In the genomic region with DNA sequence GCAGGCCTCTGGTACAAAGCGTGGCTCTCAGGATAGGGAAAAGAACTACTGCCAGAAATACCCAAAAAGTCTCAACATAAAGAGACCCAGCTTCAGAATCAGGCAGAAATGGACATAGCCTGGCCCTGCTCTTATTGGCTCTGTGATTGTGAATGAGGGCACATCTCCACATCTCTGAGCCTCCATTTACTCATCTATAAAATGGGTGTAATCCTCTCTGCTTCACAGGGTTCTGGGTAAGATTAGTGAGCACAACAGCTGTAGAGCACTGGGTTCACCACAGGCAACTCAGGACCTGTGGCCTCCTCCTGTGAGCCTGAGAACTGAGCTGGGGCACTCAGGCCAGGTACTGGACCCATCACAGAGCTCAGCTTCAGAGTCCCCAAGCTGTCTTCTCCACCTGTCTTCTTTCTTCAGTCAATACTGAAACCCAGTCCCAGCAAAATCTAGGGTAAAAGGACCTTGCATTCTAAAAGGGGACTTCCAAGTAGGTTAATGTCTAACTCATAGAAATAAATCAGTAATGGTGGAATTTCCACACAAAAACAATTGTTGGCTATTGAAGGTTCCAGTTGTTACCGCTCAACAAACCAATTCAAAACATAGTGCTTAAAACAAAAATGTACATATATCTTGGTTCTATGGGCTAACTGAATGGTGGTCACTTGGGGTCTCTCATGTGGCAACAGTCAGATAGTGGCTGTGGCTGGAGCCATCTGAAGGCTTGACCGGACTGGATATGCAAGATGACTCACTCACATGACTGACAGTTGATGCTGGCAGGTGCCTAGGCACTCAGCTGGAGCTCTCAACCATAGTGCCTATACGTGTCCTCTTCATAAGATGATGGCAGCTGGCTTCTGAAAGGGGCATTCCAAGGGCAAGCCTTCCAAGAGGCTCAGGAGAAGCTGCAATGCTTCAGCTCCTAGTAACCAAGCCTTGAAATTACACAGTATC, we compare ENCODE assay signal across 1 cellular context.
TF ChIP-seq lines count a peak whose summit lies in the region.

No MANE protein-coding gene starts in this region.

TF ChIP-seq in HepG2, 621 proteins besides CTCF, POLR2A, EP300 and RAD21:
- TF ChIP-seq, protein P1, sequence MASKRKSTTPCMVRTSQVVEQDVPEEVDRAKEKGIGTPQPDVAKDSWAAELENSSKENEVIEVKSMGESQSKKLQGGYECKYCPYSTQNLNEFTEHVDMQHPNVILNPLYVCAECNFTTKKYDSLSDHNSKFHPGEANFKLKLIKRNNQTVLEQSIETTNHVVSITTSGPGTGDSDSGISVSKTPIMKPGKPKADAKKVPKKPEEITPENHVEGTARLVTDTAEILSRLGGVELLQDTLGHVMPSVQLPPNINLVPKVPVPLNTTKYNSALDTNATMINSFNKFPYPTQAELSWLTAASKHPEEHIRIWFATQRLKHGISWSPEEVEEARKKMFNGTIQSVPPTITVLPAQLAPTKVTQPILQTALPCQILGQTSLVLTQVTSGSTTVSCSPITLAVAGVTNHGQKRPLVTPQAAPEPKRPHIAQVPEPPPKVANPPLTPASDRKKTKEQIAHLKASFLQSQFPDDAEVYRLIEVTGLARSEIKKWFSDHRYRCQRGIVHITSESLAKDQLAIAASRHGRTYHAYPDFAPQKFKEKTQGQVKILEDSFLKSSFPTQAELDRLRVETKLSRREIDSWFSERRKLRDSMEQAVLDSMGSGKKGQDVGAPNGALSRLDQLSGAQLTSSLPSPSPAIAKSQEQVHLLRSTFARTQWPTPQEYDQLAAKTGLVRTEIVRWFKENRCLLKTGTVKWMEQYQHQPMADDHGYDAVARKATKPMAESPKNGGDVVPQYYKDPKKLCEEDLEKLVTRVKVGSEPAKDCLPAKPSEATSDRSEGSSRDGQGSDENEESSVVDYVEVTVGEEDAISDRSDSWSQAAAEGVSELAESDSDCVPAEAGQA (IDR thresholded peaks at IDR 0.05; ENCODE audit: low read depth) = no peak
- TF ChIP-seq, protein P1 (CRISPR knock-in tag; IDR thresholded peaks at IDR 0.05; ENCODE audit: borderline replicate concordance) = no peak
- TF ChIP-seq, protein P2, sequence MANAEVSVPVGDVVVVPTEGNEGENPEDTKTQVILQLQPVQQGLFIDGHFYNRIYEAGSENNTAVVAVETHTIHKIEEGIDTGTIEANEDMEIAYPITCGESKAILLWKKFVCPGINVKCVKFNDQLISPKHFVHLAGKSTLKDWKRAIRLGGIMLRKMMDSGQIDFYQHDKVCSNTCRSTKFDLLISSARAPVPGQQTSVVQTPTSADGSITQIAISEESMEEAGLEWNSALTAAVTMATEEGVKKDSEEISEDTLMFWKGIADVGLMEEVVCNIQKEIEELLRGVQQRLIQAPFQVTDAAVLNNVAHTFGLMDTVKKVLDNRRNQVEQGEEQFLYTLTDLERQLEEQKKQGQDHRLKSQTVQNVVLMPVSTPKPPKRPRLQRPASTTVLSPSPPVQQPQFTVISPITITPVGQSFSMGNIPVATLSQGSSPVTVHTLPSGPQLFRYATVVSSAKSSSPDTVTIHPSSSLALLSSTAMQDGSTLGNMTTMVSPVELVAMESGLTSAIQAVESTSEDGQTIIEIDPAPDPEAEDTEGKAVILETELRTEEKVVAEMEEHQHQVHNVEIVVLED (CRISPR knock-in tag; IDR thresholded peaks at IDR 0.05; ENCODE audit: borderline replicate concordance) = no peak
- TF ChIP-seq ZNF460 (CRISPR knock-in tag; IDR thresholded peaks at IDR 0.05; ENCODE audit: borderline replicate concordance) = no peak
- 0 out of 2 replicates have a peak, but pooled peaks have one; percentile 34 for TF ChIP-seq CHD4 (IDR thresholded peaks at IDR 0.05; ENCODE audit: borderline replicate concordance, low read length)
- TF ChIP-seq, protein P3, sequence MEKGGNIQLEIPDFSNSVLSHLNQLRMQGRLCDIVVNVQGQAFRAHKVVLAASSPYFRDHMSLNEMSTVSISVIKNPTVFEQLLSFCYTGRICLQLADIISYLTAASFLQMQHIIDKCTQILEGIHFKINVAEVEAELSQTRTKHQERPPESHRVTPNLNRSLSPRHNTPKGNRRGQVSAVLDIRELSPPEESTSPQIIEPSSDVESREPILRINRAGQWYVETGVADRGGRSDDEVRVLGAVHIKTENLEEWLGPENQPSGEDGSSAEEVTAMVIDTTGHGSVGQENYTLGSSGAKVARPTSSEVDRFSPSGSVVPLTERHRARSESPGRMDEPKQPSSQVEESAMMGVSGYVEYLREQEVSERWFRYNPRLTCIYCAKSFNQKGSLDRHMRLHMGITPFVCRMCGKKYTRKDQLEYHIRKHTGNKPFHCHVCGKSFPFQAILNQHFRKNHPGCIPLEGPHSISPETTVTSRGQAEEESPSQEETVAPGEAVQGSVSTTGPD (CRISPR knock-in tag; IDR thresholded peaks at IDR 0.05) = no peak
- no peak for TF ChIP-seq HNRNPH1 (optimal IDR thresholded peaks at IDR 0.05; ENCODE audit: low read depth, low read length)
- TF ChIP-seq ZNF629 (CRISPR knock-in tag; conservative IDR thresholded peaks at IDR 0.05) = peak; percentile 82
- TF ChIP-seq FOSL2 (CRISPR knock-in tag; IDR thresholded peaks at IDR 0.05) = peak; percentile 62; the same call in 1 of the 2 replicates
- TF ChIP-seq ZBTB1 (CRISPR knock-in tag; IDR thresholded peaks at IDR 0.05; ENCODE audit: borderline replicate concordance) = no peak
- no peak for TF ChIP-seq ZNF891 (CRISPR knock-in tag; IDR thresholded peaks at IDR 0.05)
- TF ChIP-seq DPF2 (CRISPR knock-in tag; IDR thresholded peaks at IDR 0.05; ENCODE audit: borderline replicate concordance, low read depth) = no peak
- no peak for TF ChIP-seq KLF11 (CRISPR knock-in tag; IDR thresholded peaks at IDR 0.05)
